In genomic region chrX:153669174-153669890, GRCh38 we compare ENCODE assay signal across 8 cellular contexts. TPM values are rescaled to one million over a fixed set of nuclear protein-coding genes. Genes with fewer than 3 reads are reported as not detected.
A peak's percentile ranks its signal among the peaks of the same experiment; 100 is the strongest.
DNase-seq lines count a peak whose midpoint lies in the region; ATAC-seq lines count a peak whose summit lies in the region.

No MANE protein-coding gene starts in this region.

- no peak overlapping the region for H3K4me3 Mint-ChIP-seq in activated CD4-positive, alpha-beta T cell treated with anti-CD3 and anti-CD28 coated beads, Interleukin-2, amount 10 ng/mL, durations not matched to agents 7 days and 5 days
- H3K4me3 Mint-ChIP-seq in effector memory CD8-positive, alpha-beta T cell = no peak overlapping the region

- H3K9ac ChIP-seq in neuronal stem cell (ENCODE audit: low read depth, low read length, poor library complexity) = no peak overlapping the region

- H3K9me3 ChIP-seq in neuronal stem cell (replicated peaks in 1 of 2; ENCODE audit: control insufficient read depth in 2 of 2, insufficient read depth in 1 of 2, low read depth in 1 of 2, low read length in 2 of 2) = no peaks in the 10 kb centered on the region

- whole genome bisulfite sequencing in neuronal stem cell (ENCODE audit: extremely low coverage in 2 of 2, insufficient read length in 2 of 2, insufficient replicate concordance in 1 of 2), 2 donors = no CpG with 5 or more reads among the region's 17 CpGs

- H3K14ac ChIP-seq in neuronal stem cell (ENCODE audit: low read length) = no peak overlapping the region

- POLR2A ChIA-PET in activated CD4-positive, alpha-beta T cell treated with anti-CD3 and anti-CD28 coated beads, Interleukin-2, amount 10 ng/mL, durations not matched to agents 7 days and 5 days (lab: Charles Lee) = no interaction called here

- peaks cover 26% of the 10 kb centered on the region for H3K27me3 Mint-ChIP-seq in activated CD4-positive, alpha-beta T cell treated with anti-CD3 and anti-CD28 coated beads, Interleukin-2, amount 10 ng/mL, durations not matched to agents 7 days and 5 days
- peaks cover 23 to 43% of the 10 kb centered on the region in 2 donors for H3K27me3 Mint-ChIP-seq in effector memory CD8-positive, alpha-beta T cell

- H4K91ac ChIP-seq in neuronal stem cell (ENCODE audit: low read depth, low read length, poor library complexity) = no peak overlapping the region

- H3K9me3 Mint-ChIP-seq in activated CD4-positive, alpha-beta T cell treated with anti-CD3 and anti-CD28 coated beads, Interleukin-2, amount 10 ng/mL, durations not matched to agents 7 days and 5 days = no peaks in the 10 kb centered on the region
- no peaks in the 10 kb centered on the region for H3K9me3 Mint-ChIP-seq in effector memory CD8-positive, alpha-beta T cell

- no peak overlapping the region for H3K4me2 ChIP-seq in neuronal stem cell (ENCODE audit: insufficient read depth, low read length, poor library complexity, severe bottlenecking)

- no peak overlapping the region for H3K4me3 ChIP-seq in neuronal stem cell (ENCODE audit: low read length in 2 of 2)

- CTCF ChIA-PET in activated CD4-positive, alpha-beta T cell treated with anti-CD3 and anti-CD28 coated beads, Interleukin-2, amount 10 ng/mL, durations not matched to agents 7 days and 5 days (lab: Charles Lee) = interaction anchor here (0.6 to 2.9 kb wide), 7 partner anchors 13 to 714 kb away, joined by 3 to 13 read pairs (median 8); no protein-coding TSS in a partner anchor

- peaks cover 1% of the 10 kb centered on the region for H3K79me1 ChIP-seq in neuronal stem cell (ENCODE audit: low read depth, low read length)

- H3K23ac ChIP-seq in neuronal stem cell (ENCODE audit: low read depth, low read length, poor library complexity) = no peak overlapping the region

- peak overlapping the region; percentile 75 for H2AK5ac ChIP-seq in neuronal stem cell (ENCODE audit: low read depth, low read length)

- peak overlapping the region; percentile 49 for H2BK15ac ChIP-seq in neuronal stem cell (ENCODE audit: low read length)

- H3K4ac ChIP-seq in neuronal stem cell (ENCODE audit: low read length) = no peak overlapping the region

- no peak overlapping the region for H3K27ac ChIP-seq in neuronal stem cell (replicated peaks; ENCODE audit: low read length)

- no peaks in the 10 kb centered on the region for H3K36me3 Mint-ChIP-seq in activated CD4-positive, alpha-beta T cell treated with anti-CD3 and anti-CD28 coated beads, Interleukin-2, amount 10 ng/mL, durations not matched to agents 7 days and 5 days (ENCODE audit: low read depth)
- H3K36me3 Mint-ChIP-seq in effector memory CD8-positive, alpha-beta T cell (ENCODE audit: insufficient read depth) = peaks cover 2% of the 10 kb centered on the region

- no peak overlapping the region for H2BK120ac ChIP-seq in neuronal stem cell (ENCODE audit: low read depth, low read length)

- DNase-seq in activated CD4-positive, alpha-beta T cell treated with anti-CD3 and anti-CD28 coated beads for 1 hour = peak; percentile 17
- DNase-seq in activated CD4-positive, alpha-beta T cell treated with anti-CD3 and anti-CD28 coated beads, Interleukin-2, amount 10 ng/mL, durations not matched to agents 7 days and 5 days = no peak
- DNase-seq in T-helper 9 cell (peak; percentile 51), neuronal stem cell (ENCODE audit: low spot score) (no peak), NCI-H226 (no peak), NCI-H2107 (lab: John Stamatoyannopoulos, UW) (no peak), DMS153 treated with DMSO at 0.1 percent for 48 hours (lab: John Stamatoyannopoulos, UW; ENCODE audit: unreplicated experiment) (no peak)
- DNase-seq in effector memory CD8-positive, alpha-beta T cell = peak; percentile 33 to 34 (median 33)

- no peaks in the 10 kb centered on the region for H3K36me3 ChIP-seq in neuronal stem cell (replicated peaks in 1 of 2; ENCODE audit: control insufficient read depth in 2 of 2, insufficient read depth in 2 of 2, low read length in 2 of 2)

- H3K27ac Mint-ChIP-seq in activated CD4-positive, alpha-beta T cell treated with anti-CD3 and anti-CD28 coated beads, Interleukin-2, amount 10 ng/mL, durations not matched to agents 7 days and 5 days = no peak overlapping the region
- H3K27ac Mint-ChIP-seq in effector memory CD8-positive, alpha-beta T cell = no peak overlapping the region

- ATAC-seq in effector memory CD8-positive, alpha-beta T cell (replicated peaks) = peak; percentile 52

- H3K27me3 ChIP-seq in neuronal stem cell (ENCODE audit: control insufficient read depth in 3 of 3, insufficient read depth in 3 of 3, low read depth in 1 of 3, low read length in 3 of 3) = peaks cover 0 to 5% (median 0%) of the 10 kb centered on the region in 3 experiments

- H3K18ac ChIP-seq in neuronal stem cell (ENCODE audit: low read length) = no peak overlapping the region

- H2AFZ ChIP-seq in neuronal stem cell (ENCODE audit: low read length) = no peak overlapping the region

- no peak overlapping the region for H2BK5ac ChIP-seq in neuronal stem cell (ENCODE audit: low read length)

- peaks cover 9% of the 10 kb centered on the region for H3K4me1 Mint-ChIP-seq in activated CD4-positive, alpha-beta T cell treated with anti-CD3 and anti-CD28 coated beads, Interleukin-2, amount 10 ng/mL, durations not matched to agents 7 days and 5 days
- H3K4me1 Mint-ChIP-seq in effector memory CD8-positive, alpha-beta T cell (ENCODE audit: low read depth in 2 of 2) = peaks cover 6 to 8% of the 10 kb centered on the region in 2 donors

- no peak overlapping the region for H2BK12ac ChIP-seq in neuronal stem cell (ENCODE audit: low read length)

- H4K8ac ChIP-seq in neuronal stem cell (ENCODE audit: low read depth, low read length) = no peak overlapping the region

- H3K4me1 ChIP-seq in neuronal stem cell (ENCODE audit: control insufficient read depth in 2 of 2, insufficient read depth in 1 of 2, low read depth in 1 of 2, low read length in 2 of 2) = peaks cover under 1 to 5% of the 10 kb centered on the region in 2 donors

RNA-seq across cellular contexts. Expression of gene PNCK, which starts 4.3 kb away (rescaled TPM):
- not detected for total RNA-seq in activated CD4-positive, alpha-beta T cell treated with anti-CD3 and anti-CD28 coated beads, Interleukin-2, amount 10 ng/mL, durations not matched to agents 7 days and 5 days
- polyA plus RNA-seq in neuronal stem cell (2013, experiment 1 of 2) = 20.3 TPM
- 20.9 TPM for polyA plus RNA-seq in neuronal stem cell (2013, experiment 2 of 2)

RNA-seq across cellular contexts. Expression of gene SLC6A8, which starts 18.4 kb away (rescaled TPM):
- total RNA-seq in activated CD4-positive, alpha-beta T cell treated with anti-CD3 and anti-CD28 coated beads, Interleukin-2, amount 10 ng/mL, durations not matched to agents 7 days and 5 days = under 1 TPM; 0.65 to 0.69 TPM
- 122 TPM for polyA plus RNA-seq in neuronal stem cell (2013, experiment 1 of 2)
- 123 TPM for polyA plus RNA-seq in neuronal stem cell (2013, experiment 2 of 2)

RNA-seq across cellular contexts. Expression of gene DUSP9, which starts 22.3 kb away (rescaled TPM):
- total RNA-seq in activated CD4-positive, alpha-beta T cell treated with anti-CD3 and anti-CD28 coated beads, Interleukin-2, amount 10 ng/mL, durations not matched to agents 7 days and 5 days = not detected
- polyA plus RNA-seq in neuronal stem cell (2013, experiment 1 of 2) = 1.5 TPM
- 1.4 TPM for polyA plus RNA-seq in neuronal stem cell (2013, experiment 2 of 2)

RNA-seq across cellular contexts. Expression of gene BCAP31, which starts 54.9 kb away (rescaled TPM):
- 100 to 1,000 TPM; 142 to 148 TPM for total RNA-seq in activated CD4-positive, alpha-beta T cell treated with anti-CD3 and anti-CD28 coated beads, Interleukin-2, amount 10 ng/mL, durations not matched to agents 7 days and 5 days
- 53.3 TPM for polyA plus RNA-seq in neuronal stem cell (2013, experiment 1 of 2)
- polyA plus RNA-seq in neuronal stem cell (2013, experiment 2 of 2) = 53.2 TPM

RNA-seq across cellular contexts. Expression of gene ABCD1, which starts 55.3 kb away (rescaled TPM):
- total RNA-seq in activated CD4-positive, alpha-beta T cell treated with anti-CD3 and anti-CD28 coated beads, Interleukin-2, amount 10 ng/mL, durations not matched to agents 7 days and 5 days = 10 to 100 TPM; 15.4 to 16.0 TPM
- polyA plus RNA-seq in neuronal stem cell (2013, experiment 1 of 2) = 4.4 TPM
- polyA plus RNA-seq in neuronal stem cell (2013, experiment 2 of 2) = 4.2 TPM

Comparison
In these comparisons a context has a peak if more than half of its experiments do, and no peak if none do; other contexts are left out.
1. DNase-seq: peak in activated CD4-positive, alpha-beta T cell treated with anti-CD3 and anti-CD28 coated beads for 1 hour (single experiment), T-helper 9 cell (single experiment) and effector memory CD8-positive, alpha-beta T cell (3 of 3); none in activated CD4-positive, alpha-beta T cell treated with anti-CD3 and anti-CD28 coated beads, Interleukin-2, amount 10 ng/mL, durations not matched to agents 7 days and 5 days (single experiment), neuronal stem cell (single experiment), NCI-H226 (single experiment), NCI-H2107 (single experiment) and DMS153 treated with DMSO at 0.1 percent for 48 hours (single experiment).